17 cellular contexts compared by ENCODE assay signal in the genomic region with DNA sequence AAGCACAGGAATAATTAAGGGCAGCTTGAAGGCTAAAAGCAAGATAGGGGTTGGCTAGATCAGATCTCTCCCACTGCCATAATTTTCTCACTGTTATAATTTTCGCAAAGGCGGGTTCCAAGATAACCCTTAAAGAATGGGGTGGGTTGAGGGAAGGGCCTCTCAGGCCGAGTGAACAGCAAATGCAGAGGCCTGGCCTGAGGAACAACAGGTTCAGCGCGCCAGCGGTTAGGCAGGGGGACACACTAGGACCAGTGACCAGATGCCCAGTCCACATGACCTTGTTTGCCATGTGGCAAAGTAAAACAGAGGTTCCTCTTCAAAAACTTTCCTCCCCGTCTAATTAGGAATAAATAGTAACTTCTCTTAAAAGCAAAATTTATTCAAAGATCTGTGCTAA. TPM values are rescaled to one million over a fixed set of nuclear protein-coding genes. Genes with fewer than 3 reads are reported as not detected.
DNase-seq lines count a peak whose midpoint lies in the region; ATAC-seq and TF ChIP-seq lines count a peak whose summit lies in the region.
"Had no signal": no experiment of that assay in that cellular context is flagged by ENCODE, and none has a peak within 500 bp of the region (broad histone marks: within the 10 kb centered on the region; RNA-seq: fewer than 3 reads in every experiment).

No MANE protein-coding gene starts in this region.

- POLR2A ChIA-PET in T-cell (lab: Charles Lee) = interaction anchor here (0.6 kb wide), 2 partner anchors 284 to 1490 kb away, joined by 3 to 7 read pairs; no protein-coding TSS in a partner anchor

- peaks cover 15% of the 10 kb centered on the region for H4K20me1 ChIP-seq in GM23338 (replicated peaks; ENCODE audit: insufficient read depth)

- peak overlapping the region; percentile 99 for H3K27ac ChIP-seq in GM23338 (ENCODE audit: low read depth)
- H3K27ac ChIP-seq in iPS-18a (ENCODE audit: low read length) = peak overlapping the region; percentile 73
- peak overlapping the region; percentile 65 to 93 for H3K27ac ChIP-seq in prostate gland

- DNase-seq in GM23338 (ENCODE audit: low spot score) = peak; percentile 27
- no peak for DNase-seq in T-cell
- DNase-seq in prostate gland (ENCODE audit: low spot score) = no peak
- DNase-seq in hepatic stellate cell (ENCODE audit: low spot score) = no peak
- no peak for DNase-seq in DMS153 treated with DMSO at 0.1 percent for 48 hours (lab: John Stamatoyannopoulos, UW; ENCODE audit: unreplicated experiment)
- no peak for DNase-seq in NCI-H2029 (lab: John Stamatoyannopoulos, UW)
- DNase-seq: activated CD4-positive, CD25-positive, alpha-beta regulatory T cell treated with anti-CD3 and anti-CD28 coated beads, Interleukin-2, amount 50 U/mL, for 72 hours; activated naive CD4-positive, alpha-beta T cell treated with anti-CD3 and anti-CD28 coated beads, Interleukin-2, amount 50 U/mL, for 16 hours; BE2C; left ventricle myocardium inferior; naive thymus-derived CD4-positive, alpha-beta T cell; NCI-H774; T-helper 1 cell; testis had no signal

- peaks cover 22% of the 10 kb centered on the region for H3K36me3 Mint-ChIP-seq in GM23338 (ENCODE audit: low read depth)
- peaks cover 9% of the 10 kb centered on the region for H3K36me3 Mint-ChIP-seq in T-cell

- H3K9me2 ChIP-seq in GM23338 (ENCODE audit: insufficient read depth) = no peaks in the 10 kb centered on the region

- ATAC-seq in GM23338 (no peak), T-cell (replicated peaks in 1 of 4) (no peak), HG03175 (IDR thresholded peaks at IDR 0.05; ENCODE audit: unreplicated experiment) (no peak)
- ATAC-seq: naive thymus-derived CD4-positive, alpha-beta T cell had no signal

- H3K79me2 ChIP-seq in GM23338 (replicated peaks; ENCODE audit: insufficient read depth) = peaks cover 36% of the 10 kb centered on the region

- WGBS in prostate gland = 86% methylated on average over 7 of the region's 7 CpGs

- TF ChIP-seq POLR2A in prostate gland (IDR thresholded peaks at IDR 0.05) = no peak

- H3K4me3 Mint-ChIP-seq in GM23338 (no peak overlapping the region), T-cell (peak overlapping the region; percentile 17 to 94 (median 87))

- peaks cover 32% of the 10 kb centered on the region for H3K4me1 ChIP-seq in GM23338 (ENCODE audit: insufficient read depth)
- H3K4me1 ChIP-seq in iPS-18a (ENCODE audit: control insufficient read depth, low read depth, low read length) = peaks cover 18% of the 10 kb centered on the region
- H3K4me1 ChIP-seq in prostate gland (replicated peaks) = peaks cover 5% of the 10 kb centered on the region
- H3K4me1 ChIP-seq: BE2C had no signal

- H3K27me3 Mint-ChIP-seq in GM23338 (ENCODE audit: insufficient read depth, low read depth, poor library complexity) (peaks cover 23% of the 10 kb centered on the region), T-cell (peaks cover 0 to 6% of the 10 kb centered on the region in 2 donors)

- H3K36me3 ChIP-seq in GM23338 (ENCODE audit: insufficient read depth) (peaks cover 7% of the 10 kb centered on the region), iPS-18a (ENCODE audit: control insufficient read depth, low read depth, low read length) (peaks cover 13% of the 10 kb centered on the region), prostate gland (peaks cover 0 to 6% of the 10 kb centered on the region in 2 donors)

- H3K27ac Mint-ChIP-seq in GM23338 = peak overlapping the region; percentile 94
- H3K27ac Mint-ChIP-seq in T-cell = no peak overlapping the region

- peaks cover 12% of the 10 kb centered on the region for H3F3A ChIP-seq in GM23338 (replicated peaks; ENCODE audit: low read depth)

- intact Hi-C loops in prostate gland (cut with DNase I) = loop anchor here (5.0 kb wide), 1 partner anchor 262 kb away; no protein-coding TSS in a partner anchor

- H3K9ac ChIP-seq in iPS-18a (ENCODE audit: low read length) = peak overlapping the region; percentile 89

- CTCF ChIA-PET in T-cell (lab: Charles Lee) = interaction anchor here in 1 of 2 donors (0.6 kb wide), 1 partner anchor 59 kb away, joined by 3 read pairs; no protein-coding TSS in a partner anchor

- no peak overlapping the region for H2AFZ ChIP-seq in GM23338

- H3K4me1 Mint-ChIP-seq in GM23338 = peaks cover 33% of the 10 kb centered on the region
- H3K4me1 Mint-ChIP-seq in T-cell = peaks cover 13 to 38% (median 35%) of the 10 kb centered on the region in 3 donors

- H3K4me2 ChIP-seq in GM23338 = peak overlapping the region; percentile 2

- no peaks in the 10 kb centered on the region for H3K9me3 Mint-ChIP-seq in GM23338
- no peaks in the 10 kb centered on the region for H3K9me3 Mint-ChIP-seq in T-cell

- no peak overlapping the region for H3K4me3 ChIP-seq in GM23338
- no peak overlapping the region for H3K4me3 ChIP-seq in iPS-18a (ENCODE audit: low read length)
- no peak overlapping the region for H3K4me3 ChIP-seq in prostate gland
- H3K4me3 ChIP-seq: left ventricle myocardium inferior, right atrium auricular region, testis had no signal

- H3K9me3 ChIP-seq in iPS-18a (ENCODE audit: control insufficient read depth, low read depth, low read length) = no peaks in the 10 kb centered on the region
- H3K9me3 ChIP-seq in prostate gland = no peaks in the 10 kb centered on the region
- H3K9me3 ChIP-seq: BE2C, left ventricle myocardium inferior, right atrium auricular region, testis had no signal

- TF ChIP-seq CTCF in GM23338 (conservative IDR thresholded peaks at IDR 0.05; ENCODE audit: low read depth in 2 of 2) (no peak), prostate gland (IDR thresholded peaks at IDR 0.05) (no peak)

- no peaks in the 10 kb centered on the region for H3K27me3 ChIP-seq in GM23338 (ENCODE audit: insufficient read depth)
- no peaks in the 10 kb centered on the region for H3K27me3 ChIP-seq in iPS-18a (ENCODE audit: control insufficient read depth, insufficient read depth, low read length)
- H3K27me3 ChIP-seq in prostate gland (replicated peaks; ENCODE audit: insufficient read depth) = no peaks in the 10 kb centered on the region
- H3K27me3 ChIP-seq: BE2C, right atrium auricular region, testis had no signal

TF ChIP-seq in GM23338, 12 proteins besides CTCF, POLR2A, EP300 and RAD21 (continues in another document):
- no peak for TF ChIP-seq STAT1 (IDR thresholded peaks at IDR 0.05; ENCODE audit: unreplicated experiment)
- no peak for TF ChIP-seq JUNB (IDR thresholded peaks at IDR 0.05; ENCODE audit: unreplicated experiment)
- TF ChIP-seq EZH2 (IDR thresholded peaks at IDR 0.05; ENCODE audit: low read depth, unreplicated experiment) = no peak
- no peak for TF ChIP-seq ZNF331 (CRISPR knock-in tag; IDR thresholded peaks at IDR 0.05; ENCODE audit: low read depth)
- TF ChIP-seq POLR2AphosphoS5 (IDR thresholded peaks at IDR 0.05; ENCODE audit: low read depth) = no peak
- TF ChIP-seq, protein P1, sequence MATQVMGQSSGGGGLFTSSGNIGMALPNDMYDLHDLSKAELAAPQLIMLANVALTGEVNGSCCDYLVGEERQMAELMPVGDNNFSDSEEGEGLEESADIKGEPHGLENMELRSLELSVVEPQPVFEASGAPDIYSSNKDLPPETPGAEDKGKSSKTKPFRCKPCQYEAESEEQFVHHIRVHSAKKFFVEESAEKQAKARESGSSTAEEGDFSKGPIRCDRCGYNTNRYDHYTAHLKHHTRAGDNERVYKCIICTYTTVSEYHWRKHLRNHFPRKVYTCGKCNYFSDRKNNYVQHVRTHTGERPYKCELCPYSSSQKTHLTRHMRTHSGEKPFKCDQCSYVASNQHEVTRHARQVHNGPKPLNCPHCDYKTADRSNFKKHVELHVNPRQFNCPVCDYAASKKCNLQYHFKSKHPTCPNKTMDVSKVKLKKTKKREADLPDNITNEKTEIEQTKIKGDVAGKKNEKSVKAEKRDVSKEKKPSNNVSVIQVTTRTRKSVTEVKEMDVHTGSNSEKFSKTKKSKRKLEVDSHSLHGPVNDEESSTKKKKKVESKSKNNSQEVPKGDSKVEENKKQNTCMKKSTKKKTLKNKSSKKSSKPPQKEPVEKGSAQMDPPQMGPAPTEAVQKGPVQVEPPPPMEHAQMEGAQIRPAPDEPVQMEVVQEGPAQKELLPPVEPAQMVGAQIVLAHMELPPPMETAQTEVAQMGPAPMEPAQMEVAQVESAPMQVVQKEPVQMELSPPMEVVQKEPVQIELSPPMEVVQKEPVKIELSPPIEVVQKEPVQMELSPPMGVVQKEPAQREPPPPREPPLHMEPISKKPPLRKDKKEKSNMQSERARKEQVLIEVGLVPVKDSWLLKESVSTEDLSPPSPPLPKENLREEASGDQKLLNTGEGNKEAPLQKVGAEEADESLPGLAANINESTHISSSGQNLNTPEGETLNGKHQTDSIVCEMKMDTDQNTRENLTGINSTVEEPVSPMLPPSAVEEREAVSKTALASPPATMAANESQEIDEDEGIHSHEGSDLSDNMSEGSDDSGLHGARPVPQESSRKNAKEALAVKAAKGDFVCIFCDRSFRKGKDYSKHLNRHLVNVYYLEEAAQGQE (IDR thresholded peaks at IDR 0.05; ENCODE audit: unreplicated experiment) = no peak
- no peak for TF ChIP-seq CREB1 (CRISPR knock-in tag; IDR thresholded peaks at IDR 0.05; ENCODE audit: low read depth)
- no peak for TF ChIP-seq NANOG (IDR thresholded peaks at IDR 0.05; ENCODE audit: borderline replicate concordance)
- TF ChIP-seq ZNF114 (CRISPR knock-in tag; IDR thresholded peaks at IDR 0.05) = no peak
- TF ChIP-seq EZH2phosphoT487 (IDR thresholded peaks at IDR 0.05; ENCODE audit: unreplicated experiment) = no peak

RNA-seq across cellular contexts. Expression of a gene that starts 1.2 kb away (rescaled TPM):
- 75.9 and 81.4 TPM in 2 replicates for total RNA-seq in GM23338 (2014; rRNA removed; shearing (Covaris generic))
- 104 and 140 TPM in 2 replicates for polyA plus RNA-seq in GM23338 (2016; fragmentation: Nextera tagmentation; extraction: Ambion mirVana)
- total RNA-seq in T-cell = 10 to 100 TPM; 19.7 to 37.3 (median 30.3) TPM
- 10 to 100 TPM; 22.2 to 40.7 TPM for total RNA-seq in prostate gland

RNA-seq across cellular contexts. Expression of a gene that starts 4.5 kb away (rescaled TPM):
- 122 and 135 TPM in 2 replicates for total RNA-seq in GM23338 (2014; rRNA removed; shearing (Covaris generic))
- polyA plus RNA-seq in GM23338 (2016; fragmentation: Nextera tagmentation; extraction: Ambion mirVana) = 184 and 198 TPM in 2 replicates
- total RNA-seq in T-cell (1 to 10 TPM; 1.2 to 3.3 (median 2.1) TPM), prostate gland (10 to 100 TPM; 59.8 to 62.7 TPM)

Comparison
In these comparisons a context has a peak if more than half of its experiments do, and no peak if none do; other contexts are left out.
1. RNA of a gene that starts 4.5 kb away (total RNA-seq): 122 to 135 TPM in GM23338 and 59.8 to 62.7 TPM in prostate gland; 1.2 to 3.3 TPM in T-cell; every median in the first group is over 10 times any median in the second.
2. Peak in every context shown above with its lines, with median percentiles within 50 percentile points of each other: H3K27ac ChIP-seq.